In genomic region chr20:34262488-34263288, GRCh38 we compare ENCODE assay signal across 1 cellular context.
TF ChIP-seq lines count a peak whose summit lies in the region.

No MANE protein-coding gene starts in this region.

TF ChIP-seq in HepG2, 621 proteins besides CTCF, POLR2A, EP300 and RAD21 (continued from another document and continues in another):
- TF ChIP-seq ZNF574 (CRISPR knock-in tag; IDR thresholded peaks at IDR 0.05) (no peak; the same call in 1 of the 2 replicates), ZSCAN12 (CRISPR knock-in tag; IDR thresholded peaks at IDR 0.05) (no peak), ZNF263 (CRISPR knock-in tag; IDR thresholded peaks at IDR 0.05) (no peak), SNAPC2 (CRISPR knock-in tag; IDR thresholded peaks at IDR 0.05) (no peak), ATAD3A (CRISPR knock-in tag; IDR thresholded peaks at IDR 0.05) (no peak), ELK4 (CRISPR knock-in tag; IDR thresholded peaks at IDR 0.05; ENCODE audit: borderline replicate concordance) (no peak), ZNF703 (CRISPR knock-in tag; IDR thresholded peaks at IDR 0.05; ENCODE audit: borderline replicate concordance) (no peak), ZNF274 (CRISPR knock-in tag; IDR thresholded peaks at IDR 0.05) (no peak), ARID4A (CRISPR knock-in tag; IDR thresholded peaks at IDR 0.05; ENCODE audit: borderline replicate concordance) (no peak; the same call in 1 of the 2 replicates), GABPA (IDR thresholded peaks at IDR 0.05; ENCODE audit: low read depth, low read length) (no peak), GABPA (CRISPR knock-in tag; IDR thresholded peaks at IDR 0.05; ENCODE audit: low read depth) (no peak), ZNF790 (CRISPR knock-in tag; IDR thresholded peaks at IDR 0.05; ENCODE audit: borderline replicate concordance) (no peak), PATZ1 (CRISPR knock-in tag; IDR thresholded peaks at IDR 0.05) (no peak; the same call in 1 of the 2 replicates), NCOA1 (CRISPR knock-in tag; IDR thresholded peaks at IDR 0.05) (no peak), IRF9 (CRISPR knock-in tag; IDR thresholded peaks at IDR 0.05; ENCODE audit: borderline replicate concordance) (0 out of 2 replicates have a peak, but pooled peaks have one; percentile 66), ZBTB40 (IDR thresholded peaks at IDR 0.05) (no peak), ZBTB40 (CRISPR knock-in tag; IDR thresholded peaks at IDR 0.05) (no peak), ETV5 (CRISPR knock-in tag; IDR thresholded peaks at IDR 0.05; ENCODE audit: borderline replicate concordance) (peak; percentile 27), KLF9 (CRISPR knock-in tag; IDR thresholded peaks at IDR 0.05; ENCODE audit: low read depth) (0 out of 2 replicates have a peak, but pooled peaks have one; percentile 51), ZNF546 (CRISPR knock-in tag; conservative IDR thresholded peaks at IDR 0.05) (no peak), DDIT3 (CRISPR knock-in tag; IDR thresholded peaks at IDR 0.05) (no peak), TCF7 (IDR thresholded peaks at IDR 0.05; ENCODE audit: low read depth) (no peak), CSRNP1 (CRISPR knock-in tag; IDR thresholded peaks at IDR 0.05) (no peak), FOSL1 (CRISPR knock-in tag; IDR thresholded peaks at IDR 0.05; ENCODE audit: borderline replicate concordance) (peak; percentile 28; the same call in 1 of the 2 replicates), SP5 (CRISPR knock-in tag; IDR thresholded peaks at IDR 0.05; ENCODE audit: borderline replicate concordance, low read depth) (no peak), PITX1 (CRISPR knock-in tag; IDR thresholded peaks at IDR 0.05) (no peak), SKI (IDR thresholded peaks at IDR 0.05; ENCODE audit: partially characterized antibody) (no peak), TRAFD1 (CRISPR knock-in tag; IDR thresholded peaks at IDR 0.05; ENCODE audit: borderline replicate concordance) (no peak), ZNF891 (CRISPR knock-in tag; IDR thresholded peaks at IDR 0.05) (0 out of 2 replicates have a peak, but pooled peaks have one; percentile 46)
